Comparison of ENCODE assay signal across 8 cellular contexts in genomic region chr16:71287903-71288302, GRCh38. TPM values are rescaled to one million over a fixed set of nuclear protein-coding genes. Genes with fewer than 3 reads are reported as not detected.
A peak's percentile ranks its signal among the peaks of the same experiment; 100 is the strongest.
DNase-seq lines count a peak whose midpoint lies in the region; ATAC-seq and TF ChIP-seq lines count a peak whose summit lies in the region.
"Had no signal": no experiment of that assay in that cellular context is flagged by ENCODE, and none has a peak within 500 bp of the region (broad histone marks: within the 10 kb centered on the region; RNA-seq: fewer than 3 reads in every experiment).

No MANE protein-coding gene starts in this region.

- H3K27ac Mint-ChIP-seq in HFFc6 = peak overlapping the region; percentile 86
- H3K27ac Mint-ChIP-seq in activated CD4-positive, alpha-beta memory T cell treated with anti-CD3 and anti-CD28 coated beads for 36 hours = peak overlapping the region; percentile 88

- POLR2A ChIA-PET in activated CD4-positive, alpha-beta memory T cell treated with anti-CD3 and anti-CD28 coated beads for 36 hours (lab: Charles Lee) = no interaction called here
- POLR2A ChIA-PET in HEK293T (lab: Yijun Ruan, JAX) = no interaction called here

- peak overlapping the region; percentile 94 for H3K4me3 Mint-ChIP-seq in HFFc6
- H3K4me3 Mint-ChIP-seq in activated CD4-positive, alpha-beta memory T cell treated with anti-CD3 and anti-CD28 coated beads for 36 hours = peak overlapping the region; percentile 83

- CTCF ChIA-PET in activated CD4-positive, alpha-beta memory T cell treated with anti-CD3 and anti-CD28 coated beads for 36 hours (lab: Charles Lee) = interaction anchor here (1.1 to 2.0 kb wide), 2 partner anchors 24 to 277 kb away, joined by 4 to 6 read pairs; no protein-coding TSS in a partner anchor
- CTCF ChIA-PET in HEK293T (lab: Yijun Ruan, JAX) = no interaction called here

- peaks cover 4 to 24% (median 19%) of the 10 kb centered on the region in 3 donors for H3K36me3 ChIP-seq in skeletal muscle tissue (ENCODE audit: control insufficient read depth in 3 of 3, insufficient read depth in 3 of 3, low read length in 3 of 3)

- peaks cover 3% of the 10 kb centered on the region for H3K4me1 ChIP-seq in foreskin keratinocyte
- peaks cover 6 to 20% (median 10%) of the 10 kb centered on the region in 3 donors for H3K4me1 ChIP-seq in skeletal muscle tissue (ENCODE audit: control insufficient read depth in 3 of 3, insufficient read depth in 3 of 3, low read length in 3 of 3)

- no peaks in the 10 kb centered on the region for H3K27me3 Mint-ChIP-seq in HFFc6 (ENCODE audit: insufficient read depth)
- H3K27me3 Mint-ChIP-seq in activated CD4-positive, alpha-beta memory T cell treated with anti-CD3 and anti-CD28 coated beads for 36 hours = peaks cover 11% of the 10 kb centered on the region

- peak overlapping the region in 1 of 3 donors; percentile 62 for H3K9ac ChIP-seq in skeletal muscle tissue (ENCODE audit: low read depth in 1 of 3, low read length in 3 of 3)

- H3K27me3 ChIP-seq in foreskin keratinocyte (no peaks in the 10 kb centered on the region), skeletal muscle tissue (ENCODE audit: control insufficient read depth in 3 of 3, insufficient read depth in 3 of 3, low read length in 3 of 3) (no peaks in the 10 kb centered on the region)

- peaks cover 16% of the 10 kb centered on the region for H3K36me3 Mint-ChIP-seq in HFFc6 (ENCODE audit: low read depth)
- H3K36me3 Mint-ChIP-seq in activated CD4-positive, alpha-beta memory T cell treated with anti-CD3 and anti-CD28 coated beads for 36 hours = peaks cover 49% of the 10 kb centered on the region

- TF ChIP-seq CTCF in HFFc6 (IDR thresholded peaks at IDR 0.05) = no peak
- no peak for TF ChIP-seq CTCF in foreskin keratinocyte (conservative IDR thresholded peaks at IDR 0.05)

- H3K4me1 Mint-ChIP-seq in HFFc6 (ENCODE audit: low read depth) = peaks cover 14% of the 10 kb centered on the region
- peaks cover 16% of the 10 kb centered on the region for H3K4me1 Mint-ChIP-seq in activated CD4-positive, alpha-beta memory T cell treated with anti-CD3 and anti-CD28 coated beads for 36 hours (ENCODE audit: low read depth)

- ATAC-seq in foreskin keratinocyte (peak; percentile 6), HG02852 (IDR thresholded peaks at IDR 0.05; ENCODE audit: unreplicated experiment) (no peak)

- no peaks in the 10 kb centered on the region for H3K9me3 ChIP-seq in skeletal muscle tissue (ENCODE audit: control insufficient read depth in 3 of 3, low read length in 3 of 3)

- intact Hi-C loops in activated CD4-positive, alpha-beta memory T cell treated with anti-CD3 and anti-CD28 coated beads for 36 hours (cut with micrococcal nuclease) = loop anchor here (2.0 to 5.0 kb wide), 3 partner anchors 197 to 609 kb away; partner anchors contain the start of genes IST1 and VAC14

- DNase-seq in HFFc6 (no peak), foreskin keratinocyte (peak in 1 of 2 donors; percentile 17), HEK293T (ENCODE audit: extremely low spot score) (no peak), MV-4-11 (lab: John Stamatoyannopoulos, UW) (no peak)
- DNase-seq in activated CD4-positive, alpha-beta memory T cell treated with anti-CD3 and anti-CD28 coated beads for 36 hours = no peak
- DNase-seq: effector CD8-positive, alpha-beta T cell had no signal

- no peaks in the 10 kb centered on the region for H3K9me3 Mint-ChIP-seq in HFFc6
- H3K9me3 Mint-ChIP-seq in activated CD4-positive, alpha-beta memory T cell treated with anti-CD3 and anti-CD28 coated beads for 36 hours = peaks cover 22% of the 10 kb centered on the region

- H3K4me3 ChIP-seq in skeletal muscle tissue (ENCODE audit: low read length in 3 of 3) = peak overlapping the region in 2 of 3 donors; percentile 83 to 89

- H3K27ac ChIP-seq in foreskin keratinocyte (no peak overlapping the region), skeletal muscle tissue (ENCODE audit: low read depth, low read length) (no peak overlapping the region)

TF ChIP-seq in HEK293T, 16 proteins besides CTCF, POLR2A, EP300 and RAD21:
- TF ChIP-seq BHLHE40 (IDR thresholded peaks at IDR 0.05; ENCODE audit: borderline replicate concordance) = no peak
- no peak for TF ChIP-seq FOXK2 (IDR thresholded peaks at IDR 0.05)
- TF ChIP-seq LEF1 (IDR thresholded peaks at IDR 0.05; ENCODE audit: borderline replicate concordance) = no peak
- TF ChIP-seq CTBP1 (IDR thresholded peaks at IDR 0.05; ENCODE audit: borderline replicate concordance) = no peak
- TF ChIP-seq SUZ12 (IDR thresholded peaks at IDR 0.05) = no peak
- TF ChIP-seq ZNF384 (IDR thresholded peaks at IDR 0.05) = no peak
- TF ChIP-seq HDGF (IDR thresholded peaks at IDR 0.05; ENCODE audit: borderline replicate concordance) = no peak
TF ChIP-seq in HEK293T: peak in this region for 0.

RNA-seq across cellular contexts. Expression of gene CMTR2, which starts 1.3 kb away (rescaled TPM):
- 10 to 100 TPM; 12.2 to 15.6 (median 14.8) TPM for total RNA-seq in HFFc6 (2021; fragmentation: NEBNext Ultra II Directional; extraction: Animal tissue kit (Norgen Biotek cat#: 25700))
- 10 to 100 TPM; 18.1 to 19.8 TPM for total RNA-seq in activated CD4-positive, alpha-beta memory T cell treated with anti-CD3 and anti-CD28 coated beads for 36 hours
- total RNA-seq in foreskin keratinocyte = 18.5 and 21.0 TPM in 2 replicates
- polyA plus RNA-seq in foreskin keratinocyte = 5.0 and 5.4 TPM in 2 replicates
- 26.1 TPM for total RNA-seq in skeletal muscle tissue

RNA-seq across cellular contexts. Expression of gene HYDIN, which starts 57.4 kb away (rescaled TPM):
- under 1 TPM in 1 of 6 experiments, not detected in 5; 0.05 TPM for total RNA-seq in HFFc6 (2021; fragmentation: NEBNext Ultra II Directional; extraction: Animal tissue kit (Norgen Biotek cat#: 25700))
- total RNA-seq in activated CD4-positive, alpha-beta memory T cell treated with anti-CD3 and anti-CD28 coated beads for 36 hours = not detected
- total RNA-seq in foreskin keratinocyte (0.27 and 0.39 TPM in 2 replicates), skeletal muscle tissue (3.7 TPM)
- polyA plus RNA-seq in foreskin keratinocyte = 0.08 and 0.13 TPM in 2 replicates
